19 cellular contexts compared by ENCODE assay signal in the genomic region with DNA sequence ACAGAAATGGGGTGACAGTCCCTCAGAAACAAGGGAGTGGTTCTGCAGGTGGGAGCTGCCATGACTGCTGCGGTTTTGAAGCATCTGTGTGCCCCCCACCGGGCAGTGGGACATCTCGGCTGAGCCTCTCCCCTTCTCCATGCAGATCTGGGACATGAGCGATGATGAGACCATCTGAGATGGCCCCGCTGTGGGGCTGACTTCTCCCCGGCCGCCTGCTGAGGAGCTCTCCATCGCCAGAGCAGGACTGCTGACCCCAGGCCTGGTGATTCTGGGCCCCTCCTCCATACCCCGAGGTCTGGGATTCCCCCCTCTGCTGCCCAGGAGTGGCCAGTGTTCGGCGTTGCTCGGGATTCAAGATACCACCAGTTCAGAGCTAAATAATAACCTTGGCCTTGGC.
DNase-seq lines count a peak whose midpoint lies in the region; ATAC-seq and TF ChIP-seq lines count a peak whose summit lies in the region.
"Had no signal": no experiment of that assay in that cellular context is flagged by ENCODE, and none has a peak within 500 bp of the region (broad histone marks: within the 10 kb centered on the region; RNA-seq: fewer than 3 reads in every experiment).

No MANE protein-coding gene starts in this region.

- DNase-seq in activated T-cell treated with anti-CD3 and anti-CD28 coated beads, Interleukin-2, amount 50 U/mL, for 24 hours: no peak
- DNase-seq in activated T-cell treated with anti-CD3 and anti-CD28 coated beads, Interleukin-2, amount 50 U/mL, for 4 hours: no peak
- DNase-seq in dorsolateral prefrontal cortex (peak in 1 of 10 donors; percentile 35), posterior vena cava (ENCODE audit: low spot score) (peak; percentile 78), tibial nerve (ENCODE audit: low spot score in 2 of 2) (peak in 1 of 2 donors; percentile 9), putamen (ENCODE audit: low spot score) (no peak), RKO (ENCODE audit: low spot score) (no peak)
- DNase-seq: activated CD4-positive, alpha-beta T cell treated with anti-CD3 and anti-CD28 coated beads for 48 hours; activated gamma-delta T cell; Caco-2; effector CD4-positive, alpha-beta T cell; HCEC 1CT; KG1; NCI-H146; NCI-H2171; NCI-H526; right lobe of liver; trophoblast cell had no signal

- peaks cover 2% of the 10 kb centered on the region for H3K9me3 Mint-ChIP-seq in activated T-cell treated with anti-CD3 and anti-CD28 coated beads, Interleukin-2, amount 50 U/mL, for 24 hours
- no peaks in the 10 kb centered on the region for H3K9me3 Mint-ChIP-seq in activated T-cell treated with anti-CD3 and anti-CD28 coated beads, Interleukin-2, amount 50 U/mL, for 4 hours

- no peak for TF ChIP-seq EP300 in tibial nerve (IDR thresholded peaks at IDR 0.05)

- no peaks in the 10 kb centered on the region for H3K27me3 Mint-ChIP-seq in activated T-cell treated with anti-CD3 and anti-CD28 coated beads, Interleukin-2, amount 50 U/mL, for 24 hours
- H3K27me3 Mint-ChIP-seq in activated T-cell treated with anti-CD3 and anti-CD28 coated beads, Interleukin-2, amount 50 U/mL, for 4 hours (ENCODE audit: low read depth): no peaks in the 10 kb centered on the region

- no peak for ATAC-seq in activated T-cell treated with anti-CD3 and anti-CD28 coated beads, Interleukin-2, amount 50 U/mL, for 4 hours
- no peak for ATAC-seq in GM19023 (IDR thresholded peaks at IDR 0.05; ENCODE audit: unreplicated experiment)

- peak overlapping the region; percentile 50 for H3K27ac Mint-ChIP-seq in activated T-cell treated with anti-CD3 and anti-CD28 coated beads, Interleukin-2, amount 50 U/mL, for 24 hours

- TF ChIP-seq CTCF in dorsolateral prefrontal cortex (IDR thresholded peaks at IDR 0.05 in 54 of 56, conservative IDR thresholded peaks at IDR 0.05 in 2 of 56; ENCODE audit: low read depth in 1 of 56, partially characterized antibody in 56 of 56): no peak
- no peak for TF ChIP-seq CTCF in tibial nerve (IDR thresholded peaks at IDR 0.05)

- H3K27ac ChIP-seq in dorsolateral prefrontal cortex (peak overlapping the region in 54 of 59 donors; percentile 15 to 98 (median 78)), tibial nerve (peak overlapping the region; percentile 47 to 97 (median 75))
- H3K27ac ChIP-seq: right lobe of liver had no signal

- H3K4me3 ChIP-seq in dorsolateral prefrontal cortex: no peak overlapping the region
- no peak overlapping the region for H3K4me3 ChIP-seq in tibial nerve
- H3K4me3 ChIP-seq: right lobe of liver had no signal

- WGBS in tibial nerve, 2 donors: 91 to 95% methylated on average over 9 to 12 of the region's 12 CpGs

- peaks cover 14% of the 10 kb centered on the region for H3K4me1 Mint-ChIP-seq in activated T-cell treated with anti-CD3 and anti-CD28 coated beads, Interleukin-2, amount 50 U/mL, for 24 hours (ENCODE audit: low read depth)
- no peaks in the 10 kb centered on the region for H3K4me1 Mint-ChIP-seq in activated T-cell treated with anti-CD3 and anti-CD28 coated beads, Interleukin-2, amount 50 U/mL, for 4 hours (ENCODE audit: low read depth)

- TF ChIP-seq POLR2A in tibial nerve (IDR thresholded peaks at IDR 0.05): no peak

- H3K36me3 Mint-ChIP-seq in activated T-cell treated with anti-CD3 and anti-CD28 coated beads, Interleukin-2, amount 50 U/mL, for 24 hours (ENCODE audit: low read depth): peaks cover 80% of the 10 kb centered on the region
- H3K36me3 Mint-ChIP-seq in activated T-cell treated with anti-CD3 and anti-CD28 coated beads, Interleukin-2, amount 50 U/mL, for 4 hours (ENCODE audit: insufficient read depth): peaks cover 24% of the 10 kb centered on the region

- H3K4me3 Mint-ChIP-seq in activated T-cell treated with anti-CD3 and anti-CD28 coated beads, Interleukin-2, amount 50 U/mL, for 24 hours: no peak overlapping the region
- H3K4me3 Mint-ChIP-seq in activated T-cell treated with anti-CD3 and anti-CD28 coated beads, Interleukin-2, amount 50 U/mL, for 4 hours: no peak overlapping the region

- peaks cover 0 to 40% (median 0%) of the 10 kb centered on the region in 3 donors for H3K36me3 ChIP-seq in tibial nerve

- H3K9me3 ChIP-seq in tibial nerve: no peaks in the 10 kb centered on the region
- H3K9me3 ChIP-seq: Caco-2, right lobe of liver had no signal

- H3K4me1 ChIP-seq in tibial nerve: peaks cover 0 to 75% (median 63%) of the 10 kb centered on the region in 4 donors
- H3K4me1 ChIP-seq: Caco-2 had no signal

- intact Hi-C loops in dorsolateral prefrontal cortex (cut with DNase I) (loop anchor here in 1 of 2 donors (5.0 kb wide), 1 partner anchor 88 kb away; a partner anchor contains a TSS), posterior vena cava (cut with DNase I) (no loop called here)

- H3K27me3 ChIP-seq in dorsolateral prefrontal cortex (no peaks in the 10 kb centered on the region), tibial nerve (no peaks in the 10 kb centered on the region)
- H3K27me3 ChIP-seq: right lobe of liver had no signal
